Comparison of ENCODE assay signal across 8 cellular contexts in the genomic region with DNA sequence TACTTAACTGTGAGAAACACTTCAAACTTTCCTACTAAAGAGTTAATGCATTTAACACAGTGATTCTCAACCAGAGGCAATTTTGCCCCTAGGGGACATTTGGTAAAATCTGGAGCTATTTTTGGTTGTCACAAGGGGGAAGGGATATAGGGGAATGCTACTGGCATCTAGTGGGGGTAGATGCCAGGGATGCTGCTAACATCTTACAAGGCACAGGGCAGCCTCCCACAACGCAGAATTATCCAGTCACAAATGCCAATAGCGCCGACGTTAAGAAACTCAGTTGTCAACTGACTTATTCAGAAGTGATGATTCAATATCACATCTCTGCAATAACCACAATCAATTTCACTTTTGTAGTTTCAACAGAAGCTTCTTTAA. TPM values are rescaled to one million over a fixed set of nuclear protein-coding genes. Genes with fewer than 3 reads are reported as not detected.
DNase-seq lines count a peak whose midpoint lies in the region; ATAC-seq, FAIRE-seq and TF ChIP-seq lines count a peak whose summit lies in the region.

No MANE protein-coding gene starts in this region.

- peak overlapping the region; percentile 90 for H3K4me2 ChIP-seq in A549
- peak overlapping the region; percentile 66 for H3K4me2 ChIP-seq in OCI-LY1 (ENCODE audit: low read length)

- CTCF ChIA-PET in A549 (lab: Yijun Ruan, JAX): interaction anchor here (0.6 to 2.2 kb wide), 17 partner anchors 16 to 530 kb away, joined by 3 to 9 read pairs (median 4); no protein-coding TSS in a partner anchor

- no peaks in the 10 kb centered on the region for H4K20me1 ChIP-seq in OCI-LY1 (ENCODE audit: insufficient read depth, low read length)

- peaks cover 14% of the 10 kb centered on the region for H3K36me3 Mint-ChIP-seq in activated naive CD8-positive, alpha-beta T cell

- POLR2A ChIA-PET in A549 (lab: Yijun Ruan, JAX): interaction anchor here (1.1 to 4.5 kb wide), 3 partner anchors 28 to 781 kb away, joined by 3 to 36 read pairs (median 6); a partner anchor contains a TSS

- no peaks in the 10 kb centered on the region for H3K27me3 Mint-ChIP-seq in activated naive CD8-positive, alpha-beta T cell

- no peak for FAIRE-seq in A549 (lab: Jason Lieb, UNC)

- peak; percentile 48 to 63; a peak in 4 of 5 replicates for TF ChIP-seq RAD21 in A549 (conservative IDR thresholded peaks at IDR 0.05 in 1 of 2, IDR thresholded peaks at IDR 0.05 in 1 of 2)

- H3K4me3 ChIP-seq in A549 (peak overlapping the region; percentile 86; the same call in 2 of the 3 replicates), OCI-LY1 (ENCODE audit: low read depth, low read length, poor library complexity, severe bottlenecking) (peak overlapping the region; percentile 67)

- peak overlapping the region in 1 of 2 experiments; percentile 99; a peak in 3 of 6 replicates for H3K27ac ChIP-seq in A549
- H3K27ac ChIP-seq in OCI-LY1 (ENCODE audit: low read depth, low read length, poor library complexity, severe bottlenecking): no peak overlapping the region

- H3K9me3 Mint-ChIP-seq in activated naive CD8-positive, alpha-beta T cell (ENCODE audit: low read depth): no peaks in the 10 kb centered on the region

- peak in 1 of 2 experiments; percentile 59 for DNase-seq in A549 (ENCODE audit: low read depth in 1 of 2, low spot score in 1 of 2)
- DNase-seq in islet precursor cell: peak; percentile 62
- peak; percentile 4 for DNase-seq in stimulated activated CD8-positive, alpha-beta memory T cell treated with anti-CD3 and anti-CD28 coated beads, Interleukin-12 subunit alpha, Interleukin-12 subunit beta, amount 100 ng/mL, for 4 hours (ENCODE audit: low read depth)

- no peaks in the 10 kb centered on the region for H3K27me3 ChIP-seq in OCI-LY1 (ENCODE audit: insufficient read depth, low read length)

- no peaks in the 10 kb centered on the region for H3F3A ChIP-seq in OCI-LY1 (ENCODE audit: insufficient read depth, low read length)

- no peak for TF ChIP-seq POLR2A in A549 (IDR thresholded peaks at IDR 0.05; ENCODE audit: low read length)

- peak; percentile 35; the same call in 2 of the 3 replicates for TF ChIP-seq CTCF in A549 (IDR thresholded peaks at IDR 0.05)
- peak; percentile 17; the same call in 1 of the 2 replicates for TF ChIP-seq CTCF in OCI-LY1 (IDR thresholded peaks at IDR 0.05; ENCODE audit: low read length)

- no peak overlapping the region for H2AFZ ChIP-seq in OCI-LY1 (ENCODE audit: low read length)

- H3K27ac Mint-ChIP-seq in activated naive CD8-positive, alpha-beta T cell: peak overlapping the region; percentile 99

- H3K4me1 ChIP-seq in A549 (peaks cover 23% of the 10 kb centered on the region), OCI-LY1 (ENCODE audit: insufficient read depth, low read length, severe bottlenecking) (peaks cover 35% of the 10 kb centered on the region)

- H3K4me3 Mint-ChIP-seq in activated naive CD8-positive, alpha-beta T cell: peak overlapping the region; percentile 92

- peak overlapping the region; percentile 84; the same call in 1 of the 2 replicates for H3K9ac ChIP-seq in OCI-LY1 (ENCODE audit: low read length)

- H3K36me3 ChIP-seq in OCI-LY1 (ENCODE audit: insufficient read depth, low read length): no peaks in the 10 kb centered on the region

- peaks cover 49% of the 10 kb centered on the region for H3K79me2 ChIP-seq in OCI-LY1 (ENCODE audit: insufficient read depth, low read length)

- no peaks in the 10 kb centered on the region for H3K9me2 ChIP-seq in OCI-LY1 (ENCODE audit: low read depth, low read length)

- 28% methylated on average over 4 of the region's 4 CpGs for WGBS in A549 (ENCODE audit: missing lambda C conversion rate)

- H3K9me3 ChIP-seq in A549 (no peaks in the 10 kb centered on the region), OCI-LY1 (ENCODE audit: low read length) (no peaks in the 10 kb centered on the region)

- no peak for TF ChIP-seq EP300 in A549 (IDR thresholded peaks at IDR 0.05)

- ATAC-seq in A549 (peak; percentile 4 to 12; a peak in 2 of 6 replicates), GM18498 (IDR thresholded peaks at IDR 0.05; ENCODE audit: unreplicated experiment) (peak; percentile 13), HG02571 (IDR thresholded peaks at IDR 0.05; ENCODE audit: unreplicated experiment) (no peak), HG03175 (IDR thresholded peaks at IDR 0.05; ENCODE audit: unreplicated experiment) (no peak)

- peaks cover 53% of the 10 kb centered on the region for H3K4me1 Mint-ChIP-seq in activated naive CD8-positive, alpha-beta T cell (ENCODE audit: low read depth)

TF ChIP-seq in A549, 52 proteins besides CTCF, POLR2A, EP300 and RAD21:
- TF ChIP-seq HOXB13 (CRISPR knock-in tag; IDR thresholded peaks at IDR 0.05; ENCODE audit: low read depth) (no peak), BHLHE40 (IDR thresholded peaks at IDR 0.05; ENCODE audit: low read depth, low read length) (no peak), SMC3 (IDR thresholded peaks at IDR 0.05) (peak; percentile 30; the same call in 1 of the 3 replicates), CHD2 (IDR thresholded peaks at IDR 0.05; ENCODE audit: low read length, partially characterized antibody) (no peak)
- TF ChIP-seq, protein P1, sequence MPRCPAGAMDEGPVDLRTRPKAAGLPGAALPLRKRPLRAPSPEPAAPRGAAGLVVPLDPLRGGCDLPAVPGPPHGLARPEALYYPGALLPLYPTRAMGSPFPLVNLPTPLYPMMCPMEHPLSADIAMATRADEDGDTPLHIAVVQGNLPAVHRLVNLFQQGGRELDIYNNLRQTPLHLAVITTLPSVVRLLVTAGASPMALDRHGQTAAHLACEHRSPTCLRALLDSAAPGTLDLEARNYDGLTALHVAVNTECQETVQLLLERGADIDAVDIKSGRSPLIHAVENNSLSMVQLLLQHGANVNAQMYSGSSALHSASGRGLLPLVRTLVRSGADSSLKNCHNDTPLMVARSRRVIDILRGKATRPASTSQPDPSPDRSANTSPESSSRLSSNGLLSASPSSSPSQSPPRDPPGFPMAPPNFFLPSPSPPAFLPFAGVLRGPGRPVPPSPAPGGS (IDR thresholded peaks at IDR 0.05): no peak

RNA-seq across cellular contexts. Expression of a gene that starts 2.0 kb away (rescaled TPM):
- polyA plus RNA-seq in A549 (2011; rRNA removed) (8.1 and 8.3 TPM in 2 replicates), A549 (2017; fragmentation: RNase III; extraction: RNeasy Plus Mini Kit Qiagen cat#74134 plus additional on column Dnase treatment) (5.0 to 6.6 TPM (median 5.3 TPM) in 3 replicates)
- 0.66 and 0.67 TPM in 2 replicates for polyA plus RNA-seq in A549 (2012; cell fraction: cytosol; rRNA removed)
- polyA plus RNA-seq in A549 (2012; cell fraction: nucleus; rRNA removed): 0.82 and 1.2 TPM in 2 replicates
- 5.2 and 9.8 TPM in 2 replicates for polyA minus RNA-seq in A549 (2011; rRNA and poly(A)+ RNA removed)

Comparison
In these comparisons a context has a peak if more than half of its experiments do, and no peak if none do; other contexts are left out.
1. ATAC-seq: peak in A549 (2 of 2) and GM18498 (single experiment); none in HG02571 (single experiment) and HG03175 (single experiment).